1 cellular context compared by ENCODE assay signal in genomic region chr11:126146454-126147192, GRCh38.
A peak's percentile ranks its signal among the peaks of the same experiment; 100 is the strongest.
TF ChIP-seq lines count a peak whose summit lies in the region.

No MANE protein-coding gene starts in this region.

TF ChIP-seq in HepG2, 621 proteins besides CTCF, POLR2A, EP300 and RAD21 (continued from another document and continues in another):
- TF ChIP-seq ZNF407 (CRISPR knock-in tag; IDR thresholded peaks at IDR 0.05; ENCODE audit: not compliant biosample characterization) (no peak), ZNF143 (CRISPR knock-in tag; IDR thresholded peaks at IDR 0.05) (no peak), ZNF564 (CRISPR knock-in tag; IDR thresholded peaks at IDR 0.05) (no peak), KDM1A (CRISPR knock-in tag; IDR thresholded peaks at IDR 0.05) (0 out of 2 replicates have a peak, but pooled peaks have one; percentile 3), RCOR2 (CRISPR knock-in tag; IDR thresholded peaks at IDR 0.05) (0 out of 2 replicates have a peak, but pooled peaks have one; percentile 12), SOX6 (IDR thresholded peaks at IDR 0.05) (no peak), SOX6 (CRISPR knock-in tag; IDR thresholded peaks at IDR 0.05) (peak; percentile 20; the same call in 1 of the 2 replicates), KLF16 (CRISPR knock-in tag; IDR thresholded peaks at IDR 0.05) (0 out of 4 replicates have a peak, but pooled peaks of 1 of the 2 experiments have one; percentile 6), NFIB (CRISPR knock-in tag; IDR thresholded peaks at IDR 0.05; ENCODE audit: borderline replicate concordance) (no peak), TFAP4 (IDR thresholded peaks at IDR 0.05; ENCODE audit: borderline replicate concordance, low read depth) (no peak), PATZ1 (CRISPR knock-in tag; IDR thresholded peaks at IDR 0.05) (peak; percentile 11; the same call in 1 of the 2 replicates), USF2 (IDR thresholded peaks at IDR 0.05; ENCODE audit: low read depth, low read length) (no peak), USF2 (CRISPR knock-in tag; IDR thresholded peaks at IDR 0.05; ENCODE audit: borderline replicate concordance) (no peak), ZNF235 (CRISPR knock-in tag; IDR thresholded peaks at IDR 0.05; ENCODE audit: borderline replicate concordance) (peak; percentile 14; the same call in 1 of the 2 replicates), RAD51 (IDR thresholded peaks at IDR 0.05; ENCODE audit: borderline replicate concordance) (no peak), ZNF274 (CRISPR knock-in tag; IDR thresholded peaks at IDR 0.05) (0 out of 2 replicates have a peak, but pooled peaks have one; percentile 41), REXO4 (CRISPR knock-in tag; IDR thresholded peaks at IDR 0.05; ENCODE audit: borderline replicate concordance) (no peak), FOSL2 (CRISPR knock-in tag; IDR thresholded peaks at IDR 0.05) (no peak), ZNF629 (CRISPR knock-in tag; conservative IDR thresholded peaks at IDR 0.05) (no peak), ZNF589 (CRISPR knock-in tag; conservative IDR thresholded peaks at IDR 0.05) (no peak), ZNF562 (CRISPR knock-in tag; IDR thresholded peaks at IDR 0.05; ENCODE audit: borderline replicate concordance) (no peak), MIXL1 (CRISPR knock-in tag; IDR thresholded peaks at IDR 0.05) (no peak), ZMYM2 (CRISPR knock-in tag; IDR thresholded peaks at IDR 0.05) (no peak), ZNF687 (CRISPR knock-in tag; IDR thresholded peaks at IDR 0.05) (peak; percentile 54), BCL6 (CRISPR knock-in tag; IDR thresholded peaks at IDR 0.05) (peak; percentile 37; the same call in 1 of the 2 replicates), ZNF251 (CRISPR knock-in tag; IDR thresholded peaks at IDR 0.05) (no peak), KMT2A (CRISPR knock-in tag; IDR thresholded peaks at IDR 0.05) (no peak)
- TF ChIP-seq, protein P1, sequence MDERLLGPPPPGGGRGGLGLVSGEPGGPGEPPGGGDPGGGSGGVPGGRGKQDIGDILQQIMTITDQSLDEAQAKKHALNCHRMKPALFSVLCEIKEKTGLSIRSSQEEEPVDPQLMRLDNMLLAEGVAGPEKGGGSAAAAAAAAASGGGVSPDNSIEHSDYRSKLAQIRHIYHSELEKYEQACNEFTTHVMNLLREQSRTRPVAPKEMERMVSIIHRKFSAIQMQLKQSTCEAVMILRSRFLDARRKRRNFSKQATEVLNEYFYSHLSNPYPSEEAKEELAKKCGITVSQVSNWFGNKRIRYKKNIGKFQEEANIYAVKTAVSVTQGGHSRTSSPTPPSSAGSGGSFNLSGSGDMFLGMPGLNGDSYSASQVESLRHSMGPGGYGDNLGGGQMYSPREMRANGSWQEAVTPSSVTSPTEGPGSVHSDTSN (CRISPR knock-in tag; IDR thresholded peaks at IDR 0.05), result no peak
- TF ChIP-seq, protein P2, sequence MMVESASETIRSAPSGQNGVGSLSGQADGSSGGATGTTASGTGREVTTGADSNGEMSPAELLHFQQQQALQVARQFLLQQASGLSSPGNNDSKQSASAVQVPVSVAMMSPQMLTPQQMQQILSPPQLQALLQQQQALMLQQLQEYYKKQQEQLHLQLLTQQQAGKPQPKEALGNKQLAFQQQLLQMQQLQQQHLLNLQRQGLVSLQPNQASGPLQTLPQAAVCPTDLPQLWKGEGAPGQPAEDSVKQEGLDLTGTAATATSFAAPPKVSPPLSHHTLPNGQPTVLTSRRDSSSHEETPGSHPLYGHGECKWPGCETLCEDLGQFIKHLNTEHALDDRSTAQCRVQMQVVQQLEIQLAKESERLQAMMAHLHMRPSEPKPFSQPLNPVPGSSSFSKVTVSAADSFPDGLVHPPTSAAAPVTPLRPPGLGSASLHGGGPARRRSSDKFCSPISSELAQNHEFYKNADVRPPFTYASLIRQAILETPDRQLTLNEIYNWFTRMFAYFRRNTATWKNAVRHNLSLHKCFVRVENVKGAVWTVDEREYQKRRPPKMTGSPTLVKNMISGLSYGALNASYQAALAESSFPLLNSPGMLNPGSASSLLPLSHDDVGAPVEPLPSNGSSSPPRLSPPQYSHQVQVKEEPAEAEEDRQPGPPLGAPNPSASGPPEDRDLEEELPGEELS (CRISPR knock-in tag; IDR thresholded peaks at IDR 0.05), result peak; percentile 13; the same call in 1 of the 2 replicates
- TF ChIP-seq, protein P3, sequence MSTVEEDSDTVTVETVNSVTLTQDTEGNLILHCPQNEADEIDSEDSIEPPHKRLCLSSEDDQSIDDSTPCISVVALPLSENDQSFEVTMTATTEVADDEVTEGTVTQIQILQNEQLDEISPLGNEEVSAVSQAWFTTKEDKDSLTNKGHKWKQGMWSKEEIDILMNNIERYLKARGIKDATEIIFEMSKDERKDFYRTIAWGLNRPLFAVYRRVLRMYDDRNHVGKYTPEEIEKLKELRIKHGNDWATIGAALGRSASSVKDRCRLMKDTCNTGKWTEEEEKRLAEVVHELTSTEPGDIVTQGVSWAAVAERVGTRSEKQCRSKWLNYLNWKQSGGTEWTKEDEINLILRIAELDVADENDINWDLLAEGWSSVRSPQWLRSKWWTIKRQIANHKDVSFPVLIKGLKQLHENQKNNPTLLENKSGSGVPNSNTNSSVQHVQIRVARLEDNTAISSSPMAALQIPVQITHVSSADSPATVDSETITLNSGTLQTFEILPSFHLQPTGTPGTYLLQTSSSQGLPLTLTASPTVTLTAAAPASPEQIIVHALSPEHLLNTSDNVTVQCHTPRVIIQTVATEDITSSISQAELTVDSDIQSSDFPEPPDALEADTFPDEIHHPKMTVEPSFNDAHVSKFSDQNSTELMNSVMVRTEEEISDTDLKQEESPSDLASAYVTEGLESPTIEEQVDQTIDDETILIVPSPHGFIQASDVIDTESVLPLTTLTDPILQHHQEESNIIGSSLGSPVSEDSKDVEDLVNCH (CRISPR knock-in tag; IDR thresholded peaks at IDR 0.05), result no peak
- TF ChIP-seq, protein P4, sequence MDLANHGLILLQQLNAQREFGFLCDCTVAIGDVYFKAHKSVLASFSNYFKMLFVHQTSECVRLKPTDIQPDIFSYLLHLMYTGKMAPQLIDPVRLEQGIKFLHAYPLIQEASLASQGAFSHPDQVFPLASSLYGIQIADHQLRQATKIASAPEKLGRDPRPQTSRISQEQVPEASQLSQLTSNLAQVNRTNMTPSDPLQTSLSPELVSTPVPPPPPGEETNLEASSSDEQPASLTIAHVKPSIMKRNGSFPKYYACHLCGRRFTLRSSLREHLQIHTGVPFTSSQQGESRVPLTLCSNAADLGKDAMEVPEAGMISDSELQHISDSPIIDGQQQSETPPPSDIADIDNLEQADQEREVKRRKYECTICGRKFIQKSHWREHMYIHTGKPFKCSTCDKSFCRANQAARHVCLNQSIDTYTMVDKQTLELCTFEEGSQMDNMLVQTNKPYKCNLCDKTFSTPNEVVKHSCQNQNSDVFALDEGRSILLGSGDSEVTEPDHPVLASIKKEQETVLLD (CRISPR knock-in tag; IDR thresholded peaks at IDR 0.05; ENCODE audit: low read depth), result no peak
